Comparison of ENCODE assay signal across 17 cellular contexts in genomic region chr11:64192429-64192828, GRCh38.
"Had no signal": no experiment of that assay in that cellular context is flagged by ENCODE, and none has a peak within 500 bp of the region (broad histone marks: within the 10 kb centered on the region; RNA-seq: fewer than 3 reads in every experiment).

No MANE protein-coding gene starts in this region.

- H3K4me3 Mint-ChIP-seq: activated CD8-positive, alpha-beta memory T cell treated with anti-CD3 and anti-CD28 coated beads, Interleukin-2, amount 10 ng/mL, durations not matched to agents 7 days and 5 days; neural progenitor cell had no signal

- ATAC-seq: activated CD4-positive, CD25-positive, alpha-beta regulatory T cell treated with anti-CD3 and anti-CD28 coated beads, Interleukin-2, amount 50 U/mL, for 24 hours; activated CD8-positive, alpha-beta memory T cell treated with anti-CD3 and anti-CD28 coated beads, Interleukin-2, amount 10 ng/mL, durations not matched to agents 7 days and 5 days; activated naive CD4-positive, alpha-beta T cell treated with anti-CD3 and anti-CD28 coated beads, Interleukin-2, amount 50 U/mL, for 72 hours; left colon; right cardiac atrium; SK-N-SH treated with all-trans-retinoic acid at 6 μM for 48 hours had no signal

- H3K9me3 Mint-ChIP-seq: activated naive CD4-positive, alpha-beta T cell treated with anti-CD3 and anti-CD28 coated beads, Interleukin-2, amount 50 U/mL, for 72 hours; naive B cell; neural progenitor cell had no signal

- H3K27me3 Mint-ChIP-seq: activated CD8-positive, alpha-beta memory T cell treated with anti-CD3 and anti-CD28 coated beads, Interleukin-2, amount 10 ng/mL, durations not matched to agents 7 days and 5 days; naive B cell had no signal

- DNase-seq: activated CD4-positive, alpha-beta T cell treated with anti-CD3 and anti-CD28 coated beads, Interleukin-2, amount 50 U/mL, for 1 hour; activated CD8-positive, alpha-beta memory T cell treated with anti-CD3 and anti-CD28 coated beads, Interleukin-2, amount 10 ng/mL, durations not matched to agents 7 days and 5 days; activated T-cell treated with anti-CD3 and anti-CD28 coated beads for 4 hours; amygdala; left colon; mesendoderm; naive B cell; psoas muscle; right cardiac atrium; stimulated activated CD4-positive, alpha-beta T cell treated with anti-CD3 and anti-CD28 coated beads, Interleukin-4, amount 100 ng/mL, for 24 hours; stimulated activated naive CD4-positive, alpha-beta T cell treated with Interleukin-2 at 50 U/mL for 16 hours; substantia nigra; thyroid gland had no signal

- H3K27ac Mint-ChIP-seq: activated CD8-positive, alpha-beta memory T cell treated with anti-CD3 and anti-CD28 coated beads, Interleukin-2, amount 10 ng/mL, durations not matched to agents 7 days and 5 days; neural progenitor cell had no signal
